ENCODE assay signal across 8 cellular contexts in the genomic region with DNA sequence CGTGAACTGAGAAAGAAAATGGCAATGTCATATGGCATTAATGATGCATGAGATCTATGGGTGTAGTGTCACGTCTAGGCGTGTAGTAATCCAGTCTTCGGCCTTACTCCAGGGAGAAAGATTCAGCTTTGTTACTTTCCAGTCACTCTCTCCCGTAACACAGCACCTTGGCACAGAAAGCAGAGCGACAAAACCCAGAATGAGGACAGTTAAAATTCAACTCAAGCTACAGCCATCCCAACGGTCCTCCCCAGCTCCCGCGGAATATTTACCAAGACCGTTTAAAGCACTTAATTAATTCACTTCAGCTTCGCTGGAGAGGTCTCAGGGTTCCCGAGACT. TPM values are rescaled to one million over a fixed set of nuclear protein-coding genes. Genes with fewer than 3 reads are reported as not detected.
DNase-seq lines count a peak whose midpoint lies in the region; ATAC-seq and TF ChIP-seq lines count a peak whose summit lies in the region.

No MANE protein-coding gene starts in this region.

- H3K4me1 Mint-ChIP-seq in activated naive CD8-positive, alpha-beta T cell treated with anti-CD3 and anti-CD28 coated beads, Interleukin-2, amount 10 ng/mL, durations not matched to agents 7 days and 5 days, result peaks cover 24% of the 10 kb centered on the region

- peaks cover 45% of the 10 kb centered on the region for H3K27me3 Mint-ChIP-seq in activated naive CD8-positive, alpha-beta T cell treated with anti-CD3 and anti-CD28 coated beads, Interleukin-2, amount 10 ng/mL, durations not matched to agents 7 days and 5 days

- peak overlapping the region; percentile 75 for H3K4me3 Mint-ChIP-seq in activated naive CD8-positive, alpha-beta T cell treated with anti-CD3 and anti-CD28 coated beads, Interleukin-2, amount 10 ng/mL, durations not matched to agents 7 days and 5 days

- no peak overlapping the region for H3K27ac Mint-ChIP-seq in activated naive CD8-positive, alpha-beta T cell treated with anti-CD3 and anti-CD28 coated beads, Interleukin-2, amount 10 ng/mL, durations not matched to agents 7 days and 5 days

- H3K4me1 ChIP-seq in HEK293 (ENCODE audit: control insufficient read depth, insufficient read depth, low read length) (peaks cover 21% of the 10 kb centered on the region), iPS-18a (ENCODE audit: control insufficient read depth, low read depth, low read length) (peaks cover 27% of the 10 kb centered on the region), spleen (peaks cover 29 to 78% (median 66%) of the 10 kb centered on the region in 6 donors)

- no peak for ATAC-seq in activated naive CD8-positive, alpha-beta T cell treated with anti-CD3 and anti-CD28 coated beads, Interleukin-2, amount 10 ng/mL, durations not matched to agents 7 days and 5 days (ENCODE audit: low read depth)
- ATAC-seq in GM21390 (IDR thresholded peaks at IDR 0.05; ENCODE audit: unreplicated experiment) (no peak), GM18907 (IDR thresholded peaks at IDR 0.05; ENCODE audit: unreplicated experiment) (no peak)

- peak overlapping the region; percentile 95 for H3K4me3 ChIP-seq in HEK293 (ENCODE audit: low read depth, low read length)
- peak overlapping the region; percentile 96 for H3K4me3 ChIP-seq in iPS-18a (ENCODE audit: low read length)
- H3K4me3 ChIP-seq in spleen, result peak overlapping the region; percentile 48 to 90 (median 75)

- no peaks in the 10 kb centered on the region for H3K9me3 Mint-ChIP-seq in activated naive CD8-positive, alpha-beta T cell treated with anti-CD3 and anti-CD28 coated beads, Interleukin-2, amount 10 ng/mL, durations not matched to agents 7 days and 5 days

- H3K9me3 ChIP-seq in HEK293 (ENCODE audit: control insufficient read depth, insufficient read depth, low read depth, low read length), result no peaks in the 10 kb centered on the region
- H3K9me3 ChIP-seq in iPS-18a (ENCODE audit: control insufficient read depth, low read depth, low read length), result no peaks in the 10 kb centered on the region
- H3K9me3 ChIP-seq in spleen, result no peaks in the 10 kb centered on the region

- 39 to 54% (median 43%) methylated on average over 12 of the region's 12 CpGs for WGBS in spleen, 5 donors

- intact Hi-C loops in spleen (cut with DNase I; ENCODE audit: low total_unique reads), result loop anchor here (5.0 to 10.0 kb wide), 2 partner anchors 120 to 153 kb away; no protein-coding TSS in a partner anchor

- H3K27me3 ChIP-seq in iPS-18a (ENCODE audit: control insufficient read depth, insufficient read depth, low read length), result peaks cover 24% of the 10 kb centered on the region
- peaks cover 0 to 44% (median 5%) of the 10 kb centered on the region in 7 donors for H3K27me3 ChIP-seq in spleen (replicated peaks in 1 of 7)

- H3K36me3 Mint-ChIP-seq in activated naive CD8-positive, alpha-beta T cell treated with anti-CD3 and anti-CD28 coated beads, Interleukin-2, amount 10 ng/mL, durations not matched to agents 7 days and 5 days, result no peaks in the 10 kb centered on the region

- TF ChIP-seq POLR2A in spleen (IDR thresholded peaks at IDR 0.05), result no peak

- H3K9ac ChIP-seq in iPS-18a (ENCODE audit: low read length), result peak overlapping the region; percentile 47

- H3K27ac ChIP-seq in HEK293 (ENCODE audit: extremely low read depth, low read depth, low read length), result peak overlapping the region; percentile 70; the same call in 1 of the 2 replicates
- no peak overlapping the region for H3K27ac ChIP-seq in iPS-18a (ENCODE audit: low read length)
- H3K27ac ChIP-seq in spleen, result peak overlapping the region in 7 of 8 donors; percentile 63 to 88 (median 85)

- CTCF ChIA-PET in HEK293 (lab: Yijun Ruan, JAX), result interaction anchor here (0.5 to 2.0 kb wide), 7 partner anchors 17 to 317 kb away, joined by 3 to 12 read pairs (median 3); no protein-coding TSS in a partner anchor

- TF ChIP-seq CTCF in HEK293 (tag by site-specific recombination; IDR thresholded peaks at IDR 0.05), result no peak
- no peak for TF ChIP-seq CTCF in spleen (IDR thresholded peaks at IDR 0.05 in 8 of 11, conservative IDR thresholded peaks at IDR 0.05 in 3 of 11)

- H3K36me3 ChIP-seq in HEK293 (ENCODE audit: control insufficient read depth in 2 of 2, insufficient read depth in 1 of 2, low read length in 2 of 2) (no peaks in the 10 kb centered on the region), iPS-18a (ENCODE audit: control insufficient read depth, low read depth, low read length) (no peaks in the 10 kb centered on the region), spleen (no peaks in the 10 kb centered on the region)

- POLR2A ChIA-PET in HEK293 (lab: Yijun Ruan, JAX), result interaction anchor here (0.7 to 3.4 kb wide), 12 partner anchors 12 to 263 kb away, joined by 3 to 22 read pairs (median 4); no protein-coding TSS in a partner anchor
- POLR2A ChIA-PET in activated naive CD8-positive, alpha-beta T cell treated with anti-CD3 and anti-CD28 coated beads, Interleukin-2, amount 10 ng/mL, durations not matched to agents 7 days and 5 days (lab: Charles Lee), result no interaction called here

- DNase-seq in activated naive CD8-positive, alpha-beta T cell treated with anti-CD3 and anti-CD28 coated beads, Interleukin-2, amount 10 ng/mL, durations not matched to agents 7 days and 5 days, result no peak
- DNase-seq in spleen (no peak), foreskin melanocyte (no peak), NOMO-1 (lab: John Stamatoyannopoulos, UW; ENCODE audit: unreplicated experiment in 2 of 2) (no peak)

TF ChIP-seq in HEK293, 187 proteins besides CTCF, POLR2A, EP300 and RAD21:
- TF ChIP-seq ZBTB21 (tag by site-specific recombination; IDR thresholded peaks at IDR 0.05), result no peak
- TF ChIP-seq BCL11A (tag by site-specific recombination; IDR thresholded peaks at IDR 0.05; ENCODE audit: low read depth), result no peak
- TF ChIP-seq ZNF221 (tag by site-specific recombination; IDR thresholded peaks at IDR 0.05; ENCODE audit: borderline replicate concordance), result no peak
- TF ChIP-seq ZNF394 (tag by site-specific recombination; IDR thresholded peaks at IDR 0.05; ENCODE audit: borderline replicate concordance), result no peak
- TF ChIP-seq ZNF335 (tag by site-specific recombination; conservative IDR thresholded peaks at IDR 0.05), result peak; percentile 15; the same call in 1 of the 2 replicates
- TF ChIP-seq PRDM1 (tag by site-specific recombination; IDR thresholded peaks at IDR 0.05), result 0 out of 2 replicates have a peak, but pooled peaks have one; percentile 52

RNA-seq across cellular contexts. Expression of a gene that starts 0.8 kb away (rescaled TPM):
- 1 to 10 TPM; 3.2 to 3.5 TPM for total RNA-seq in activated naive CD8-positive, alpha-beta T cell treated with anti-CD3 and anti-CD28 coated beads, Interleukin-2, amount 10 ng/mL, durations not matched to agents 7 days and 5 days
- 100 to 1,000 TPM in 6 of 7 donors, 10 to 100 TPM in 1; 91.5 to 213 (median 120) TPM for total RNA-seq in spleen
- polyA plus RNA-seq in spleen, result 10 to 100 TPM in 1 of 3 donors, 1 to 10 TPM in 2; 7.1 to 14.1 (median 7.1) TPM

Comparison
In these comparisons a context has a peak if more than half of its experiments do, and no peak if none do; other contexts are left out.
1. RNA of a gene that starts 0.8 kb away (total RNA-seq): 91.5 to 213 TPM in spleen; 3.2 to 3.5 TPM in activated naive CD8-positive, alpha-beta T cell treated with anti-CD3 and anti-CD28 coated beads, Interleukin-2, amount 10 ng/mL, durations not matched to agents 7 days and 5 days; every median in the first group is over 10 times any median in the second.
2. Peak in every context shown above with its lines, with median percentiles within 50 percentile points of each other: H3K4me3 ChIP-seq.